Comparison of ENCODE assay signal across 16 cellular contexts in genomic region chr10:31059323-31059722, GRCh38.
"Had no signal": no experiment of that assay in that cellular context is flagged by ENCODE, and none has a peak within 500 bp of the region (broad histone marks: within the 10 kb centered on the region; RNA-seq: fewer than 3 reads in every experiment).

No MANE protein-coding gene starts in this region.

- H3K27me3 ChIP-seq: transverse colon had no signal

- H3K9me3 ChIP-seq: transverse colon had no signal

- H3K27ac ChIP-seq: transverse colon had no signal

- H3K36me3 ChIP-seq: transverse colon had no signal

- DNase-seq: activated CD4-positive, alpha-beta T cell treated with anti-CD3 and anti-CD28 coated beads, Interleukin-2, amount 50 U/mL, for 1 hour; activated CD8-positive, alpha-beta memory T cell treated with anti-CD3 and anti-CD28 coated beads for 24 hours; activated naive CD8-positive, alpha-beta T cell treated with anti-CD3 and anti-CD28 coated beads for 36 hours; anterior cingulate cortex; cerebellar nuclear complex; hippocampal formation; nucleus accumbens; right cardiac atrium; small intestine; stimulated activated CD4-positive, alpha-beta T cell treated with anti-CD3 and anti-CD28 coated beads, Interleukin-4, amount 100 ng/mL, for 4 hours; stimulated activated CD8-positive, alpha-beta memory T cell treated with anti-CD3 and anti-CD28 coated beads, Interleukin-4, amount 100 ng/mL, for 48 hours; stimulated activated naive CD4-positive, alpha-beta T cell treated with Interleukin-2 at 50 U/mL for 16 hours; substantia nigra; T-helper 9 cell; transverse colon had no signal

- ATAC-seq: natural killer cell treated with Interleukin-12 subunit alpha and Interleukin-12 subunit beta and Interleukin-15 and Interleukin-18, amount 100 ng/mL, for 72 hours had no signal

- H3K4me3 ChIP-seq: transverse colon had no signal
